In genomic region chr14:23093526-23093925, GRCh38 we compare ENCODE assay signal across 9 cellular contexts. TPM values are rescaled to one million over a fixed set of nuclear protein-coding genes. Genes with fewer than 3 reads are reported as not detected.
DNase-seq lines count a peak whose midpoint lies in the region; ATAC-seq and TF ChIP-seq lines count a peak whose summit lies in the region.
"Had no signal": no experiment of that assay in that cellular context is flagged by ENCODE, and none has a peak within 500 bp of the region (broad histone marks: within the 10 kb centered on the region; RNA-seq: fewer than 3 reads in every experiment).

No MANE protein-coding gene starts in this region.

- H3K27me3 ChIP-seq in GM23248 (replicated peaks; ENCODE audit: insufficient read depth) (no peaks in the 10 kb centered on the region), RWPE2 (ENCODE audit: insufficient read depth, poor library complexity, severe bottlenecking) (no peaks in the 10 kb centered on the region), iPS-18a (ENCODE audit: control insufficient read depth, insufficient read depth, low read length) (no peaks in the 10 kb centered on the region)

- H3K27ac ChIP-seq in GM23248 (peak overlapping the region; percentile 93), RWPE2 (ENCODE audit: poor library complexity, severe bottlenecking) (no peak overlapping the region), iPS-18a (ENCODE audit: low read length) (no peak overlapping the region)

- H3K36me3 Mint-ChIP-seq in stimulated activated memory B cell treated with anti-CD40 and anti-IgM and Interleukin-4, amounts not matched to agents 10 μg/mL and 1 μg/mL and 100 μg/mL, for 72 hours = peaks cover 30% of the 10 kb centered on the region

- in situ Hi-C loops in GM23248 (cut with MboI) = no loop called here

- H2AFZ ChIP-seq in GM23248 = no peak overlapping the region

- H3K79me2 ChIP-seq in GM23248 (ENCODE audit: insufficient read depth) = peaks cover 91% of the 10 kb centered on the region

- DNase-seq in GM23248 = no peak
- DNase-seq in RWPE2 (ENCODE audit: low spot score) = no peak
- DNase-seq in stimulated activated CD4-positive, alpha-beta T cell treated with anti-CD3 and anti-CD28 coated beads, Interleukin-2, amount 100 ng/mL, for 48 hours = no peak
- no peak for DNase-seq in NCI-H524 (lab: John Stamatoyannopoulos, UW)
- no peak for DNase-seq in activated CD4-positive, alpha-beta T cell treated with anti-CD3 and anti-CD28 coated beads, Interleukin-2, amount 50 U/mL, for 4 hours
- no peak for DNase-seq in MV-4-11 (lab: John Stamatoyannopoulos, UW)

- peaks cover 30% of the 10 kb centered on the region for H3K4me1 ChIP-seq in GM23248 (ENCODE audit: insufficient read depth)
- peaks cover 13% of the 10 kb centered on the region for H3K4me1 ChIP-seq in RWPE2 (ENCODE audit: insufficient read depth, poor library complexity, severe bottlenecking)
- peaks cover 7% of the 10 kb centered on the region for H3K4me1 ChIP-seq in iPS-18a (ENCODE audit: control insufficient read depth, low read depth, low read length)

- 94% methylated on average over 2 of the region's 2 CpGs for WGBS in GM23248 (ENCODE audit: low coverage in 1 of 2, low lambda C conversion rate in 2 of 2, missing lambda C conversion rate in 2 of 2), 2 experiments

- peaks cover 21% of the 10 kb centered on the region for H3F3A ChIP-seq in GM23248 (ENCODE audit: insufficient read depth)

- H3K36me3 ChIP-seq in GM23248 (ENCODE audit: low read depth) (peaks cover 45% of the 10 kb centered on the region), RWPE2 (ENCODE audit: low read depth) (peaks cover 69% of the 10 kb centered on the region), iPS-18a (ENCODE audit: control insufficient read depth, low read depth, low read length) (peaks cover 56% of the 10 kb centered on the region)

- peak overlapping the region; percentile 94 for H3K9ac ChIP-seq in GM23248
- H3K9ac ChIP-seq in iPS-18a (ENCODE audit: low read length) = no peak overlapping the region

- no peak for TF ChIP-seq CTCF in RWPE2 (IDR thresholded peaks at IDR 0.05; ENCODE audit: poor library complexity, severe bottlenecking)

- no peaks in the 10 kb centered on the region for H3K9me3 Mint-ChIP-seq in stimulated activated memory B cell treated with anti-CD40 and anti-IgM and Interleukin-4, amounts not matched to agents 10 μg/mL and 1 μg/mL and 100 μg/mL, for 72 hours
- H3K9me3 Mint-ChIP-seq: nephron had no signal

- no peaks in the 10 kb centered on the region for H3K9me3 ChIP-seq in GM23248 (ENCODE audit: low read depth)
- H3K9me3 ChIP-seq in RWPE2 (ENCODE audit: severe bottlenecking) = no peaks in the 10 kb centered on the region
- H3K9me3 ChIP-seq in iPS-18a (ENCODE audit: control insufficient read depth, low read depth, low read length) = no peaks in the 10 kb centered on the region

- peak overlapping the region; percentile 98 for H3K4me2 ChIP-seq in GM23248 (ENCODE audit: unreplicated experiment)

- H3K4me3 ChIP-seq in GM23248 = peak overlapping the region; percentile 98
- peak overlapping the region; percentile 70 for H3K4me3 ChIP-seq in RWPE2 (ENCODE audit: severe bottlenecking)
- H3K4me3 ChIP-seq in iPS-18a (ENCODE audit: low read length) = peak overlapping the region; percentile 88

- no peak for ATAC-seq in RWPE2 (ENCODE audit: low read depth)
- no peak for ATAC-seq in stimulated activated memory B cell treated with anti-CD40 and anti-IgM and Interleukin-4, amounts not matched to agents 10 μg/mL and 1 μg/mL and 100 μg/mL, for 72 hours

- H3K27ac Mint-ChIP-seq in stimulated activated memory B cell treated with anti-CD40 and anti-IgM and Interleukin-4, amounts not matched to agents 10 μg/mL and 1 μg/mL and 100 μg/mL, for 72 hours = no peak overlapping the region
- H3K27ac Mint-ChIP-seq: nephron had no signal

- H3K4me3 Mint-ChIP-seq in stimulated activated memory B cell treated with anti-CD40 and anti-IgM and Interleukin-4, amounts not matched to agents 10 μg/mL and 1 μg/mL and 100 μg/mL, for 72 hours = peak overlapping the region; percentile 14

- H4K20me1 ChIP-seq in GM23248 (ENCODE audit: insufficient read depth) = peaks cover 12% of the 10 kb centered on the region; the same call in 1 of the 2 replicates

- H3K9me2 ChIP-seq in GM23248 (ENCODE audit: insufficient read depth) = no peaks in the 10 kb centered on the region

- H3K4me1 Mint-ChIP-seq in stimulated activated memory B cell treated with anti-CD40 and anti-IgM and Interleukin-4, amounts not matched to agents 10 μg/mL and 1 μg/mL and 100 μg/mL, for 72 hours = peaks cover 30% of the 10 kb centered on the region

- no peaks in the 10 kb centered on the region for H3K27me3 Mint-ChIP-seq in stimulated activated memory B cell treated with anti-CD40 and anti-IgM and Interleukin-4, amounts not matched to agents 10 μg/mL and 1 μg/mL and 100 μg/mL, for 72 hours

RNA-seq across cellular contexts. Expression of gene ACIN1, which starts 1.4 kb away (rescaled TPM):
- total RNA-seq in GM23248 (2014; rRNA removed; shearing (Covaris generic)) = 61.0 and 63.7 TPM in 2 replicates
- polyA plus RNA-seq in GM23248 (2016; fragmentation: Nextera tagmentation; extraction: Ambion mirVana) = 28.8 and 35.5 TPM in 2 replicates

RNA-seq across cellular contexts. Expression of gene C14orf119, which starts 1.8 kb away (rescaled TPM):
- 48.7 and 55.5 TPM in 2 replicates for total RNA-seq in GM23248 (2014; rRNA removed; shearing (Covaris generic))
- 157 and 166 TPM in 2 replicates for polyA plus RNA-seq in GM23248 (2016; fragmentation: Nextera tagmentation; extraction: Ambion mirVana)

RNA-seq across cellular contexts. Expression of gene CIROP, which starts 11.3 kb away (rescaled TPM):
- not detected in 2 replicates for total RNA-seq in GM23248 (2014; rRNA removed; shearing (Covaris generic))
- 0.09 TPM in 1 of 2 replicates, not detected in the other for polyA plus RNA-seq in GM23248 (2016; fragmentation: Nextera tagmentation; extraction: Ambion mirVana)

RNA-seq across cellular contexts. Expression of gene CEBPE, which starts 25.5 kb away (rescaled TPM):
- not detected in 2 replicates for total RNA-seq in GM23248 (2014; rRNA removed; shearing (Covaris generic))
- not detected in 2 replicates for polyA plus RNA-seq in GM23248 (2016; fragmentation: Nextera tagmentation; extraction: Ambion mirVana)

RNA-seq across cellular contexts. Expression of gene CDH24, which starts 36.2 kb away (rescaled TPM):
- total RNA-seq in GM23248 (2014; rRNA removed; shearing (Covaris generic)) = 3.8 and 5.6 TPM in 2 replicates
- polyA plus RNA-seq in GM23248 (2016; fragmentation: Nextera tagmentation; extraction: Ambion mirVana) = 1.0 and 1.5 TPM in 2 replicates
